Comparison of ENCODE assay signal across 10 cellular contexts in genomic region chr6:139334791-139335446, GRCh38. TPM values are rescaled to one million over a fixed set of nuclear protein-coding genes. Genes with fewer than 3 reads are reported as not detected.
DNase-seq lines count a peak whose midpoint lies in the region; ATAC-seq and TF ChIP-seq lines count a peak whose summit lies in the region.
"Had no signal": no experiment of that assay in that cellular context is flagged by ENCODE, and none has a peak within 500 bp of the region (broad histone marks: within the 10 kb centered on the region; RNA-seq: fewer than 3 reads in every experiment).

No MANE protein-coding gene starts in this region.

- TF ChIP-seq CTCF in fibroblast of villous mesenchyme (IDR thresholded peaks at IDR 0.05; ENCODE audit: insufficient read depth, low read depth, low read length) (no peak), retinal pigment epithelial cell (conservative IDR thresholded peaks at IDR 0.05; ENCODE audit: low read depth, low read length) (no peak)

- DNase-seq in EL (peak; percentile 85), SKM-1 treated with dmso at 0.1 percent for 144 hours (lab: John Stamatoyannopoulos, UW; ENCODE audit: unreplicated experiment) (peak; percentile 53), fibroblast of villous mesenchyme (ENCODE audit: low read depth) (peak; percentile 69), retinal pigment epithelial cell (ENCODE audit: low read depth) (peak; percentile 29)
- no peak for DNase-seq in activated naive CD4-positive, alpha-beta T cell treated with Interleukin-2 at 50 U/mL for 16 hours
- DNase-seq in activated naive CD8-positive, alpha-beta T cell treated with anti-CD3 and anti-CD28 coated beads, Interleukin-2, amount 50 U/mL, for 24 hours: no peak
- DNase-seq: DMS79 treated with DMSO at 0.1 percent for 48 hours had no signal

- H3K9me3 Mint-ChIP-seq in activated naive CD8-positive, alpha-beta T cell treated with anti-CD3 and anti-CD28 coated beads, Interleukin-2, amount 50 U/mL, for 24 hours: no peaks in the 10 kb centered on the region

- ATAC-seq in GM21737 (IDR thresholded peaks at IDR 0.05; ENCODE audit: unreplicated experiment) (no peak), HG03354 (IDR thresholded peaks at IDR 0.05; ENCODE audit: poor library complexity, severe bottlenecking, unreplicated experiment) (no peak)
- no peak for ATAC-seq in activated naive CD8-positive, alpha-beta T cell treated with anti-CD3 and anti-CD28 coated beads, Interleukin-2, amount 50 U/mL, for 24 hours
- ATAC-seq: Panc1 had no signal

- H3K4me3 Mint-ChIP-seq in activated naive CD8-positive, alpha-beta T cell treated with anti-CD3 and anti-CD28 coated beads, Interleukin-2, amount 50 U/mL, for 24 hours: no peak overlapping the region

- no peak overlapping the region for H3K27ac Mint-ChIP-seq in activated naive CD8-positive, alpha-beta T cell treated with anti-CD3 and anti-CD28 coated beads, Interleukin-2, amount 50 U/mL, for 24 hours

- H3K4me3 ChIP-seq in fibroblast of villous mesenchyme (ENCODE audit: low read depth, low read length) (no peak overlapping the region), retinal pigment epithelial cell (ENCODE audit: low read length) (no peak overlapping the region)

- H3K27me3 Mint-ChIP-seq in activated naive CD8-positive, alpha-beta T cell treated with anti-CD3 and anti-CD28 coated beads, Interleukin-2, amount 50 U/mL, for 24 hours: no peaks in the 10 kb centered on the region

- H3K36me3 Mint-ChIP-seq in activated naive CD8-positive, alpha-beta T cell treated with anti-CD3 and anti-CD28 coated beads, Interleukin-2, amount 50 U/mL, for 24 hours (ENCODE audit: low read depth): peaks cover 2% of the 10 kb centered on the region

- H3K4me1 Mint-ChIP-seq in activated naive CD8-positive, alpha-beta T cell treated with anti-CD3 and anti-CD28 coated beads, Interleukin-2, amount 50 U/mL, for 24 hours: peaks cover 10% of the 10 kb centered on the region

RNA-seq across cellular contexts. Expression of gene CITED2, which starts 39.5 kb away (rescaled TPM):
- 297 and 793 TPM in 2 replicates for total RNA-seq in fibroblast of villous mesenchyme

RNA-seq across cellular contexts. Expression of gene TXLNB, which starts 43.1 kb away (rescaled TPM):
- total RNA-seq in fibroblast of villous mesenchyme: under 0.01 and 0.32 TPM in 2 replicates

Comparison
In these comparisons a context has a peak if more than half of its experiments do, and no peak if none do; other contexts are left out.
1. DNase-seq: peak in EL (single experiment), SKM-1 treated with dmso at 0.1 percent for 144 hours (single experiment), fibroblast of villous mesenchyme (single experiment) and retinal pigment epithelial cell (single experiment); none in activated naive CD4-positive, alpha-beta T cell treated with Interleukin-2 at 50 U/mL for 16 hours (single experiment) and activated naive CD8-positive, alpha-beta T cell treated with anti-CD3 and anti-CD28 coated beads, Interleukin-2, amount 50 U/mL, for 24 hours (single experiment).